Comparison of ENCODE assay signal across 1 cellular context in the genomic region with DNA sequence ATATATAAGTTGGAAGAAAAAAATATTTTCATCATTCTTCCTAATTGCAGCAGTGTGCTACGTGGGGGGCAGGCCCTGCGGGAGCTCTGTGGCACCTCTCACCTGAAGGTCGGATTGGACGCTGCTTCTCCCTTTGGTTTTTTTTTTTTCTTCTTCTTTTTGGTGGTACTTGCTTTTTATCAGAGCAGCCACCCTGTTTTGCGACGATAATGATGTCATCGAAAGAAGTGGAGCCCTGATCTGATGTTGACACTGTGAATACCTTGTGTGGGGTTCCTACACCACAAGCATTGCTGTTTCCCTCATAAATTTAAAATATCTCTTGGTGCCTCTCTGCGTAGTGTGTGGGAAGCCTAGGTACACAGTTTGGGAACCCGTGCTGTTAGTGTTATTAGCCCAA.
TF ChIP-seq lines count a peak whose summit lies in the region.

No MANE protein-coding gene starts in this region.

TF ChIP-seq in K562, 482 proteins besides CTCF, POLR2A, EP300 and RAD21 (continued from another document and continues in another):
- TF ChIP-seq, protein P1, sequence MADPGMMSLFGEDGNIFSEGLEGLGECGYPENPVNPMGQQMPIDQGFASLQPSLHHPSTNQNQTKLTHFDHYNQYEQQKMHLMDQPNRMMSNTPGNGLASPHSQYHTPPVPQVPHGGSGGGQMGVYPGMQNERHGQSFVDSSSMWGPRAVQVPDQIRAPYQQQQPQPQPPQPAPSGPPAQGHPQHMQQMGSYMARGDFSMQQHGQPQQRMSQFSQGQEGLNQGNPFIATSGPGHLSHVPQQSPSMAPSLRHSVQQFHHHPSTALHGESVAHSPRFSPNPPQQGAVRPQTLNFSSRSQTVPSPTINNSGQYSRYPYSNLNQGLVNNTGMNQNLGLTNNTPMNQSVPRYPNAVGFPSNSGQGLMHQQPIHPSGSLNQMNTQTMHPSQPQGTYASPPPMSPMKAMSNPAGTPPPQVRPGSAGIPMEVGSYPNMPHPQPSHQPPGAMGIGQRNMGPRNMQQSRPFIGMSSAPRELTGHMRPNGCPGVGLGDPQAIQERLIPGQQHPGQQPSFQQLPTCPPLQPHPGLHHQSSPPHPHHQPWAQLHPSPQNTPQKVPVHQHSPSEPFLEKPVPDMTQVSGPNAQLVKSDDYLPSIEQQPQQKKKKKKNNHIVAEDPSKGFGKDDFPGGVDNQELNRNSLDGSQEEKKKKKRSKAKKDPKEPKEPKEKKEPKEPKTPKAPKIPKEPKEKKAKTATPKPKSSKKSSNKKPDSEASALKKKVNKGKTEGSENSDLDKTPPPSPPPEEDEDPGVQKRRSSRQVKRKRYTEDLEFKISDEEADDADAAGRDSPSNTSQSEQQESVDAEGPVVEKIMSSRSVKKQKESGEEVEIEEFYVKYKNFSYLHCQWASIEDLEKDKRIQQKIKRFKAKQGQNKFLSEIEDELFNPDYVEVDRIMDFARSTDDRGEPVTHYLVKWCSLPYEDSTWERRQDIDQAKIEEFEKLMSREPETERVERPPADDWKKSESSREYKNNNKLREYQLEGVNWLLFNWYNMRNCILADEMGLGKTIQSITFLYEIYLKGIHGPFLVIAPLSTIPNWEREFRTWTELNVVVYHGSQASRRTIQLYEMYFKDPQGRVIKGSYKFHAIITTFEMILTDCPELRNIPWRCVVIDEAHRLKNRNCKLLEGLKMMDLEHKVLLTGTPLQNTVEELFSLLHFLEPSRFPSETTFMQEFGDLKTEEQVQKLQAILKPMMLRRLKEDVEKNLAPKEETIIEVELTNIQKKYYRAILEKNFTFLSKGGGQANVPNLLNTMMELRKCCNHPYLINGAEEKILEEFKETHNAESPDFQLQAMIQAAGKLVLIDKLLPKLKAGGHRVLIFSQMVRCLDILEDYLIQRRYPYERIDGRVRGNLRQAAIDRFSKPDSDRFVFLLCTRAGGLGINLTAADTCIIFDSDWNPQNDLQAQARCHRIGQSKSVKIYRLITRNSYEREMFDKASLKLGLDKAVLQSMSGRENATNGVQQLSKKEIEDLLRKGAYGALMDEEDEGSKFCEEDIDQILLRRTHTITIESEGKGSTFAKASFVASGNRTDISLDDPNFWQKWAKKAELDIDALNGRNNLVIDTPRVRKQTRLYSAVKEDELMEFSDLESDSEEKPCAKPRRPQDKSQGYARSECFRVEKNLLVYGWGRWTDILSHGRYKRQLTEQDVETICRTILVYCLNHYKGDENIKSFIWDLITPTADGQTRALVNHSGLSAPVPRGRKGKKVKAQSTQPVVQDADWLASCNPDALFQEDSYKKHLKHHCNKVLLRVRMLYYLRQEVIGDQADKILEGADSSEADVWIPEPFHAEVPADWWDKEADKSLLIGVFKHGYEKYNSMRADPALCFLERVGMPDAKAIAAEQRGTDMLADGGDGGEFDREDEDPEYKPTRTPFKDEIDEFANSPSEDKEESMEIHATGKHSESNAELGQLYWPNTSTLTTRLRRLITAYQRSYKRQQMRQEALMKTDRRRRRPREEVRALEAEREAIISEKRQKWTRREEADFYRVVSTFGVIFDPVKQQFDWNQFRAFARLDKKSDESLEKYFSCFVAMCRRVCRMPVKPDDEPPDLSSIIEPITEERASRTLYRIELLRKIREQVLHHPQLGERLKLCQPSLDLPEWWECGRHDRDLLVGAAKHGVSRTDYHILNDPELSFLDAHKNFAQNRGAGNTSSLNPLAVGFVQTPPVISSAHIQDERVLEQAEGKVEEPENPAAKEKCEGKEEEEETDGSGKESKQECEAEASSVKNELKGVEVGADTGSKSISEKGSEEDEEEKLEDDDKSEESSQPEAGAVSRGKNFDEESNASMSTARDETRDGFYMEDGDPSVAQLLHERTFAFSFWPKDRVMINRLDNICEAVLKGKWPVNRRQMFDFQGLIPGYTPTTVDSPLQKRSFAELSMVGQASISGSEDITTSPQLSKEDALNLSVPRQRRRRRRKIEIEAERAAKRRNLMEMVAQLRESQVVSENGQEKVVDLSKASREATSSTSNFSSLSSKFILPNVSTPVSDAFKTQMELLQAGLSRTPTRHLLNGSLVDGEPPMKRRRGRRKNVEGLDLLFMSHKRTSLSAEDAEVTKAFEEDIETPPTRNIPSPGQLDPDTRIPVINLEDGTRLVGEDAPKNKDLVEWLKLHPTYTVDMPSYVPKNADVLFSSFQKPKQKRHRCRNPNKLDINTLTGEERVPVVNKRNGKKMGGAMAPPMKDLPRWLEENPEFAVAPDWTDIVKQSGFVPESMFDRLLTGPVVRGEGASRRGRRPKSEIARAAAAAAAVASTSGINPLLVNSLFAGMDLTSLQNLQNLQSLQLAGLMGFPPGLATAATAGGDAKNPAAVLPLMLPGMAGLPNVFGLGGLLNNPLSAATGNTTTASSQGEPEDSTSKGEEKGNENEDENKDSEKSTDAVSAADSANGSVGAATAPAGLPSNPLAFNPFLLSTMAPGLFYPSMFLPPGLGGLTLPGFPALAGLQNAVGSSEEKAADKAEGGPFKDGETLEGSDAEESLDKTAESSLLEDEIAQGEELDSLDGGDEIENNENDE (IDR thresholded peaks at IDR 0.05; ENCODE audit: low read depth, low read length) = no peak
- TF ChIP-seq BACH1 (tag; IDR thresholded peaks at IDR 0.05) (no peak), NR3C1 (CRISPR knock-in tag; IDR thresholded peaks at IDR 0.05) (no peak), SPI1 (IDR thresholded peaks at IDR 0.05; ENCODE audit: borderline replicate concordance, low read depth, low read length) (no peak), NKRF (IDR thresholded peaks at IDR 0.05; ENCODE audit: borderline replicate concordance) (no peak; the same call in 1 of the 2 replicates), MCM7 (IDR thresholded peaks at IDR 0.05) (no peak), ZBTB43 (CRISPR knock-in tag; IDR thresholded peaks at IDR 0.05) (no peak), TAF1 (IDR thresholded peaks at IDR 0.05; ENCODE audit: control insufficient read depth, extremely low read depth, insufficient read depth, low read length, severe bottlenecking) (no peak), LCOR (CRISPR knock-in tag; IDR thresholded peaks at IDR 0.05) (no peak), ZNF764 (CRISPR knock-in tag; IDR thresholded peaks at IDR 0.05; ENCODE audit: low read depth) (no peak), FOS (IDR thresholded peaks at IDR 0.05; ENCODE audit: extremely low read depth, insufficient read length) (no peak), MCM3 (IDR thresholded peaks at IDR 0.05) (no peak), PTBP1 (IDR thresholded peaks at IDR 0.05; ENCODE audit: low read depth, low read length) (no peak), RNF2 (IDR thresholded peaks at IDR 0.05) (no peak), GTF2A2 (tag; IDR thresholded peaks at IDR 0.05) (no peak), ZNF644 (tag; IDR thresholded peaks at IDR 0.05; ENCODE audit: low read depth) (no peak), FOXK1 (CRISPR knock-in tag; IDR thresholded peaks at IDR 0.05; ENCODE audit: borderline replicate concordance) (no peak), ZNF507 (tag; conservative IDR thresholded peaks at IDR 0.05) (no peak), PURB (CRISPR knock-in tag; IDR thresholded peaks at IDR 0.05; ENCODE audit: low read depth) (no peak), IFI16 (CRISPR knock-in tag; IDR thresholded peaks at IDR 0.05) (no peak)
- TF ChIP-seq, protein P2, sequence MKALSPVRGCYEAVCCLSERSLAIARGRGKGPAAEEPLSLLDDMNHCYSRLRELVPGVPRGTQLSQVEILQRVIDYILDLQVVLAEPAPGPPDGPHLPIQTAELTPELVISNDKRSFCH (CRISPR knock-in tag; IDR thresholded peaks at IDR 0.05) = no peak
- TF ChIP-seq, protein P2 (tag; IDR thresholded peaks at IDR 0.05) = no peak
- TF ChIP-seq, protein P3, sequence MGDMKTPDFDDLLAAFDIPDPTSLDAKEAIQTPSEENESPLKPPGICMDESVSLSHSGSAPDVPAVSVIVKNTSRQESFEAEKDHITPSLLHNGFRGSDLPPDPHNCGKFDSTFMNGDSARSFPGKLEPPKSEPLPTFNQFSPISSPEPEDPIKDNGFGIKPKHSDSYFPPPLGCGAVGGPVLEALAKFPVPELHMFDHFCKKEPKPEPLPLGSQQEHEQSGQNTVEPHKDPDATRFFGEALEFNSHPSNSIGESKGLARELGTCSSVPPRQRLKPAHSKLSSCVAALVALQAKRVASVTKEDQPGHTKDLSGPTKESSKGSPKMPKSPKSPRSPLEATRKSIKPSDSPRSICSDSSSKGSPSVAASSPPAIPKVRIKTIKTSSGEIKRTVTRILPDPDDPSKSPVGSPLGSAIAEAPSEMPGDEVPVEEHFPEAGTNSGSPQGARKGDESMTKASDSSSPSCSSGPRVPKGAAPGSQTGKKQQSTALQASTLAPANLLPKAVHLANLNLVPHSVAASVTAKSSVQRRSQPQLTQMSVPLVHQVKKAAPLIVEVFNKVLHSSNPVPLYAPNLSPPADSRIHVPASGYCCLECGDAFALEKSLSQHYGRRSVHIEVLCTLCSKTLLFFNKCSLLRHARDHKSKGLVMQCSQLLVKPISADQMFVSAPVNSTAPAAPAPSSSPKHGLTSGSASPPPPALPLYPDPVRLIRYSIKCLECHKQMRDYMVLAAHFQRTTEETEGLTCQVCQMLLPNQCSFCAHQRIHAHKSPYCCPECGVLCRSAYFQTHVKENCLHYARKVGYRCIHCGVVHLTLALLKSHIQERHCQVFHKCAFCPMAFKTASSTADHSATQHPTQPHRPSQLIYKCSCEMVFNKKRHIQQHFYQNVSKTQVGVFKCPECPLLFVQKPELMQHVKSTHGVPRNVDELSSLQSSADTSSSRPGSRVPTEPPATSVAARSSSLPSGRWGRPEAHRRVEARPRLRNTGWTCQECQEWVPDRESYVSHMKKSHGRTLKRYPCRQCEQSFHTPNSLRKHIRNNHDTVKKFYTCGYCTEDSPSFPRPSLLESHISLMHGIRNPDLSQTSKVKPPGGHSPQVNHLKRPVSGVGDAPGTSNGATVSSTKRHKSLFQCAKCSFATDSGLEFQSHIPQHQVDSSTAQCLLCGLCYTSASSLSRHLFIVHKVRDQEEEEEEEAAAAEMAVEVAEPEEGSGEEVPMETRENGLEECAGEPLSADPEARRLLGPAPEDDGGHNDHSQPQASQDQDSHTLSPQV (IDR thresholded peaks at IDR 0.05) = peak; percentile 27; the same call in 1 of the 2 replicates
